1 cellular context compared by ENCODE assay signal in the genomic region with DNA sequence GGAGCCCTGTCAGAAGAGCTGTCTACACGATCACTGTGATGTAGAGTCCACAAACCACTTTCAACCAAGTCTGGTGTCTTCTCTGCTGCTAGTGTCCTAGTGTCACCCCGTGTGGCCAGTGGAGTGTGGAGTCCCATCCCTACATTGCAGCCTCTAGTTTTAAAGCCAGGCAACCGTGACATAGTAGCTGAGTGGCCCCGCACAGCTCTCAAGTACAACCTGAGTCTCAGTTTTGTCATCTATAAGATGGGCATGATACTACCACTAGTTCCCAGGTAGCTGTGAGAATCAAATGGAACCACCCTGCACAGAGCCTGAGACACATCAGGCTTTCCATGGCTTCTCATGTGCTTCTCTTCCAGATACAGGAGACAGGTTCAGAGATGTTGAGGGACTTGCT.
TF ChIP-seq lines count a peak whose summit lies in the region.

No MANE protein-coding gene starts in this region.

TF ChIP-seq in HepG2, 621 proteins besides CTCF, POLR2A, EP300 and RAD21:
- TF ChIP-seq ZNF879 (CRISPR knock-in tag; IDR thresholded peaks at IDR 0.05), result no peak
- no peak for TF ChIP-seq ZNF773 (CRISPR knock-in tag; IDR thresholded peaks at IDR 0.05; ENCODE audit: borderline replicate concordance)
- no peak for TF ChIP-seq RARA (CRISPR knock-in tag; IDR thresholded peaks at IDR 0.05)
- peak; percentile 72 for TF ChIP-seq ZNF629 (CRISPR knock-in tag; conservative IDR thresholded peaks at IDR 0.05)
- TF ChIP-seq ZSCAN9 (CRISPR knock-in tag; IDR thresholded peaks at IDR 0.05; ENCODE audit: borderline replicate concordance), result no peak
- TF ChIP-seq RAD51 (IDR thresholded peaks at IDR 0.05; ENCODE audit: borderline replicate concordance), result no peak
- TF ChIP-seq ATF7-NPFF (CRISPR knock-in tag; IDR thresholded peaks at IDR 0.05; ENCODE audit: low read depth), result no peak
